1 cellular context compared by ENCODE assay signal in the genomic region with DNA sequence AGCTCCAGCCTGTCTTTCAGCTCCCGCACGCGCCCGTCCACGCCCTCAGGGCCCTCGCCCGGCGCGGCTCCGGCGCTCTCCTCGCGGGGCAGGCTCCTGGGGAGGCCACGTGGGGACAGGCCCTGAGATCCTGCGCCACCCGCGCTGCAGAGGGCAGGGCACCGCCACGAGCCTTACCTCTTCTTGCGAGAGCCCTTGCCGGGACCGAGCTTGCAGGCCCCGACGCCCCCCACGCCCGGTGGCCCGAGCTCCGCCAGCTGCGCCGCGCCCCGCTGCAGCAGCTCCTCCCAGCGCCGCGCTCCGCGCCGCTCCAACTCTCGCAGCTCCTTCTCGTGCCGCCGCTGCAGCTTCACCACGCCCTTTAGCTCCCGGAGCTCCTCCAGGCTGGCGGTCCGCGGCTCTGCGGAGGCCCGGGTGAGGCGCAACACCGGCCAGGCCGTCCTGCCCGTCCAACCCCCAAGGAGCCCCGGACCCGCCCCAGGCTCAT.
TF ChIP-seq lines count a peak whose summit lies in the region.

No MANE protein-coding gene starts in this region.

TF ChIP-seq in A549, 52 proteins besides CTCF, POLR2A, EP300 and RAD21 (continued from another document):
- TF ChIP-seq, protein P1, sequence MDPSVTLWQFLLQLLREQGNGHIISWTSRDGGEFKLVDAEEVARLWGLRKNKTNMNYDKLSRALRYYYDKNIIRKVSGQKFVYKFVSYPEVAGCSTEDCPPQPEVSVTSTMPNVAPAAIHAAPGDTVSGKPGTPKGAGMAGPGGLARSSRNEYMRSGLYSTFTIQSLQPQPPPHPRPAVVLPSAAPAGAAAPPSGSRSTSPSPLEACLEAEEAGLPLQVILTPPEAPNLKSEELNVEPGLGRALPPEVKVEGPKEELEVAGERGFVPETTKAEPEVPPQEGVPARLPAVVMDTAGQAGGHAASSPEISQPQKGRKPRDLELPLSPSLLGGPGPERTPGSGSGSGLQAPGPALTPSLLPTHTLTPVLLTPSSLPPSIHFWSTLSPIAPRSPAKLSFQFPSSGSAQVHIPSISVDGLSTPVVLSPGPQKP (IDR thresholded peaks at IDR 0.05; ENCODE audit: low read depth, low read length), result no peak
